In genomic region chr12:111842556-111843396, GRCh38 we compare ENCODE assay signal across 8 cellular contexts. TPM values are rescaled to one million over a fixed set of nuclear protein-coding genes. Genes with fewer than 3 reads are reported as not detected.
DNase-seq lines count a peak whose midpoint lies in the region; ATAC-seq, FAIRE-seq and TF ChIP-seq lines count a peak whose summit lies in the region.

No MANE protein-coding gene starts in this region.

- no peak for FAIRE-seq in pancreas (lab: Jason Lieb, UNC)

- peak overlapping the region; percentile 93 to 99 (median 94) for H3K4me3 Mint-ChIP-seq in CD8-positive, alpha-beta memory T cell
- peak overlapping the region; percentile 90 for H3K4me3 Mint-ChIP-seq in activated CD8-positive, alpha-beta T cell treated with anti-CD3 and anti-CD28 coated beads for 36 hours

- no peaks in the 10 kb centered on the region for H3K27me3 ChIP-seq in CD8-positive, alpha-beta memory T cell (ENCODE audit: insufficient read depth, low read length, poor library complexity, severe bottlenecking)
- no peaks in the 10 kb centered on the region for H3K27me3 ChIP-seq in HUES64 (ENCODE audit: insufficient read depth, low read length)
- no peaks in the 10 kb centered on the region for H3K27me3 ChIP-seq in foreskin keratinocyte
- no peaks in the 10 kb centered on the region for H3K27me3 ChIP-seq in pancreas

- peaks cover 0 to 2% of the 10 kb centered on the region in 2 donors for H3K27me3 Mint-ChIP-seq in CD8-positive, alpha-beta memory T cell
- no peaks in the 10 kb centered on the region for H3K27me3 Mint-ChIP-seq in activated CD8-positive, alpha-beta T cell treated with anti-CD3 and anti-CD28 coated beads for 36 hours

- peak overlapping the region; percentile 63 for H3K4me3 ChIP-seq in CD8-positive, alpha-beta memory T cell (ENCODE audit: low read length)
- H3K4me3 ChIP-seq in HUES64 (ENCODE audit: low read length) (peak overlapping the region; percentile 100), pancreas (peak overlapping the region; percentile 91 to 99 (median 97))

- peaks cover 10% of the 10 kb centered on the region for H3K36me3 ChIP-seq in CD8-positive, alpha-beta memory T cell (ENCODE audit: insufficient read depth, low read length)
- H3K36me3 ChIP-seq in HUES64 (ENCODE audit: insufficient read depth, low read length) (peaks cover 38% of the 10 kb centered on the region), pancreas (no peaks in the 10 kb centered on the region)

- intact Hi-C loops in activated CD8-positive, alpha-beta T cell treated with anti-CD3 and anti-CD28 coated beads for 36 hours (cut with micrococcal nuclease): no loop called here
- intact Hi-C loops in pancreas (cut with DNase I): no loop called here

- H3K9me3 Mint-ChIP-seq in CD8-positive, alpha-beta memory T cell: no peaks in the 10 kb centered on the region
- H3K9me3 Mint-ChIP-seq in activated CD8-positive, alpha-beta T cell treated with anti-CD3 and anti-CD28 coated beads for 36 hours: no peaks in the 10 kb centered on the region

- no peaks in the 10 kb centered on the region for H3K9me3 ChIP-seq in CD8-positive, alpha-beta memory T cell (ENCODE audit: low read length)
- H3K9me3 ChIP-seq in HUES64 (ENCODE audit: insufficient read depth, low read depth, low read length) (no peaks in the 10 kb centered on the region), pancreas (no peaks in the 10 kb centered on the region)

- peak overlapping the region; percentile 88 for H3K27ac ChIP-seq in CD8-positive, alpha-beta memory T cell (ENCODE audit: low read depth, low read length)
- H3K27ac ChIP-seq in HUES64 (ENCODE audit: low read depth, low read length) (peak overlapping the region; percentile 93), foreskin keratinocyte (peak overlapping the region; percentile 95), pancreas (peak overlapping the region; percentile 93 to 97 (median 94))

- peak overlapping the region; percentile 99 for H3K9ac ChIP-seq in HUES64 (ENCODE audit: low read depth, low read length)

- CTCF ChIA-PET in CD8-positive, alpha-beta memory T cell (lab: Charles Lee): interaction anchor here (1.0 to 2.1 kb wide), 4 partner anchors 9 to 171 kb away, joined by 3 to 8 read pairs (median 4); partner anchors contain the start of gene ERP29
- CTCF ChIA-PET in activated CD8-positive, alpha-beta T cell treated with anti-CD3 and anti-CD28 coated beads for 36 hours (lab: Charles Lee): no interaction called here

- WGBS in HUES64: 5% methylated on average over 42 of the region's 44 CpGs
- 1 to 2% methylated on average over 34 to 44 of the region's 44 CpGs for WGBS in pancreas, 2 donors

- peaks cover 56 to 81% (median 76%) of the 10 kb centered on the region in 3 donors for H3K4me1 Mint-ChIP-seq in CD8-positive, alpha-beta memory T cell
- H3K4me1 Mint-ChIP-seq in activated CD8-positive, alpha-beta T cell treated with anti-CD3 and anti-CD28 coated beads for 36 hours (ENCODE audit: low read depth): peaks cover 49% of the 10 kb centered on the region

- H3K36me3 Mint-ChIP-seq in CD8-positive, alpha-beta memory T cell: peaks cover 0 to 57% (median 6%) of the 10 kb centered on the region in 3 donors
- peaks cover 62% of the 10 kb centered on the region for H3K36me3 Mint-ChIP-seq in activated CD8-positive, alpha-beta T cell treated with anti-CD3 and anti-CD28 coated beads for 36 hours (ENCODE audit: low read depth)

- no peak for TF ChIP-seq CTCF in activated CD8-positive, alpha-beta T cell treated with anti-CD3 and anti-CD28 coated beads for 36 hours (IDR thresholded peaks at IDR 0.05)
- TF ChIP-seq CTCF in foreskin keratinocyte (conservative IDR thresholded peaks at IDR 0.05) (no peak), pancreas (IDR thresholded peaks at IDR 0.05) (no peak)

- POLR2A ChIA-PET in CD8-positive, alpha-beta memory T cell (lab: Charles Lee): interaction anchor here (0.7 to 1.1 kb wide), 7 partner anchors 8 to 1412 kb away, joined by 3 to 5 read pairs (median 3); partner anchors contain the start of genes OAS2 and TRAFD1
- POLR2A ChIA-PET in activated CD8-positive, alpha-beta T cell treated with anti-CD3 and anti-CD28 coated beads for 36 hours (lab: Charles Lee): interaction anchor here (0.6 to 2.9 kb wide), 13 partner anchors 14 to 1263 kb away, joined by 3 to 9 read pairs (median 4); partner anchors contain the start of genes ERP29, PTPN11 and TMEM116

- peak overlapping the region; percentile 95 to 99 (median 98) for H3K27ac Mint-ChIP-seq in CD8-positive, alpha-beta memory T cell
- H3K27ac Mint-ChIP-seq in activated CD8-positive, alpha-beta T cell treated with anti-CD3 and anti-CD28 coated beads for 36 hours: peak overlapping the region; percentile 97

- DNase-seq in CD8-positive, alpha-beta memory T cell: peak in 1 of 5 donors; percentile 14
- DNase-seq in activated CD8-positive, alpha-beta T cell treated with anti-CD3 and anti-CD28 coated beads for 36 hours: peak; percentile 46
- peak in 1 of 2 donors; percentile 14 for DNase-seq in foreskin keratinocyte
- peak in 2 of 6 donors; percentile 8 to 21 for DNase-seq in pancreas
- DNase-seq in SIG-M5 (lab: John Stamatoyannopoulos, UW): no peak
- DNase-seq in activated effector memory CD4-positive, alpha-beta T cell treated with anti-CD3 and anti-CD28 coated beads, Interleukin-2, amount 50 U/mL, for 16 hours: no peak

- peaks cover 40% of the 10 kb centered on the region for H3K4me1 ChIP-seq in CD8-positive, alpha-beta memory T cell (ENCODE audit: insufficient read depth, low read length)
- peaks cover 7% of the 10 kb centered on the region; the same call in 1 of the 2 replicates for H3K4me1 ChIP-seq in HUES64 (ENCODE audit: insufficient read depth, low read length)
- H3K4me1 ChIP-seq in foreskin keratinocyte: no peaks in the 10 kb centered on the region
- peaks cover 10 to 23% (median 14%) of the 10 kb centered on the region in 3 donors for H3K4me1 ChIP-seq in pancreas

- ATAC-seq in GM21381 (IDR thresholded peaks at IDR 0.05; ENCODE audit: unreplicated experiment): peak; percentile 21
- ATAC-seq in activated CD8-positive, alpha-beta T cell treated with anti-CD3 and anti-CD28 coated beads for 36 hours: peak; percentile 24
- peak; percentile 27 for ATAC-seq in foreskin keratinocyte
- peak; percentile 2 to 28 (median 12) for ATAC-seq in pancreas

RNA-seq across cellular contexts. Expression of gene MAPKAPK5, which starts 0.7 kb away (rescaled TPM):
- 10 to 100 TPM; 69.8 to 72.1 TPM for total RNA-seq in CD8-positive, alpha-beta memory T cell
- 47.6 TPM for polyA plus RNA-seq in CD8-positive, alpha-beta memory T cell
- 44.9 TPM for polyA plus RNA-seq in HUES64 (2013, experiment 1 of 2)
- 51.9 TPM for polyA plus RNA-seq in HUES64 (2013, experiment 2 of 2)
- 10 to 100 TPM; 54.3 to 64.2 TPM for total RNA-seq in activated CD8-positive, alpha-beta T cell treated with anti-CD3 and anti-CD28 coated beads for 36 hours
- total RNA-seq in foreskin keratinocyte (38.6 and 40.8 TPM in 2 replicates), pancreas (10 to 100 TPM; 15.4 to 25.2 (median 21.1) TPM)
- polyA plus RNA-seq in foreskin keratinocyte (21.7 and 26.1 TPM in 2 replicates), pancreas (10 to 100 TPM in 1 of 2 donors, 1 to 10 TPM in 1; 9.3 to 14.4 TPM)
